27 cellular contexts compared by ENCODE assay signal in the genomic region with DNA sequence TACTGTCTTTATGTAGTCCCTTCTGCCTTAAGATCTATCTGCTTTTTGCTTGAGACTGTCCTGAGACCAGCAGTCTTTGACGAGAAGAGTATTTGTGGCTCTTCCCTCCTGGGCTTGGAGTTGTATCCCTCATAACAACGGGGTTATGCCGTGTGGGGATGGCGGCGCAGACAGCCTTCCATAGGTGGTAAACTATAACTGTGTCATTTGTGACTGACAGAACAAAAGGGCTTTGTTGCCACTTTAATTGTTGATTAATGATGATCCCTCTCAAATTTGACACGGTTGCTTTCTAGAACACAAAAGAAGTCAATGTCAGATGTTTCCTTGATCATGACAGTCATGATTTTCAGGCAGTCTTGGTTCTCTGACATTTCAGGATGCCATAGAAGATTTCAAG.
DNase-seq lines count a peak whose midpoint lies in the region; ATAC-seq and TF ChIP-seq lines count a peak whose summit lies in the region.
"Had no signal": no experiment of that assay in that cellular context is flagged by ENCODE, and none has a peak within 500 bp of the region (broad histone marks: within the 10 kb centered on the region; RNA-seq: fewer than 3 reads in every experiment).

No MANE protein-coding gene starts in this region.

- no peak overlapping the region for H2AFZ ChIP-seq in mammary epithelial cell (ENCODE audit: low read depth, low read length)
- H2AFZ ChIP-seq in mesenchymal stem cell (ENCODE audit: low read depth, low read length), result no peak overlapping the region
- H2AFZ ChIP-seq: PC-9 had no signal

- BruUV-seq in mammary epithelial cell (replicated peaks; lab: Mats Ljungman, UMichigan), result no TSS peak
- no TSS peak for BruUV-seq in MCF 10A (replicated peaks; lab: Mats Ljungman, UMichigan)

- peaks cover 5% of the 10 kb centered on the region for H3K36me3 Mint-ChIP-seq in MCF 10A (ENCODE audit: insufficient read depth, unreplicated experiment)
- H3K36me3 Mint-ChIP-seq in activated T-helper 1 cell treated with anti-CD3 and anti-CD28 coated beads, Interleukin-12 subunit alpha, Interleukin-12 subunit beta, Interleukin-2, Interleukin-4 antibody, amounts not matched to agents 30 ng/mL and 10 ng/mL and 1 ng/mL, durations not matched to agents 14 hours and 24 hours and 36 hours (ENCODE audit: low read depth), result peaks cover 13% of the 10 kb centered on the region
- H3K36me3 Mint-ChIP-seq: activated naive CD4-positive, alpha-beta T cell treated with anti-CD3 and anti-CD28 coated beads, Interleukin-2, amount 50 U/mL, for 24 hours had no signal

- H2AK5ac ChIP-seq in mesenchymal stem cell (ENCODE audit: low read length, severe bottlenecking), result peak overlapping the region; percentile 96

- no peak overlapping the region for H3K27ac Mint-ChIP-seq in MCF 10A (ENCODE audit: low read depth, unreplicated experiment)
- H3K27ac Mint-ChIP-seq in activated T-helper 1 cell treated with anti-CD3 and anti-CD28 coated beads, Interleukin-12 subunit alpha, Interleukin-12 subunit beta, Interleukin-2, Interleukin-4 antibody, amounts not matched to agents 30 ng/mL and 10 ng/mL and 1 ng/mL, durations not matched to agents 14 hours and 24 hours and 36 hours, result peak overlapping the region; percentile 10
- H3K27ac Mint-ChIP-seq: activated naive CD4-positive, alpha-beta T cell treated with anti-CD3 and anti-CD28 coated beads, Interleukin-2, amount 50 U/mL, for 24 hours; stimulated activated memory B cell treated with anti-CD40 and anti-IgM and Interleukin-4, amounts not matched to agents 10 μg/mL and 1 μg/mL and 100 μg/mL, for 72 hours had no signal

- peak overlapping the region; percentile 73 to 89 for H3K4ac ChIP-seq in mesenchymal stem cell (ENCODE audit: low read depth in 1 of 2, low read length in 2 of 2)

- H2BK5ac ChIP-seq in mesenchymal stem cell (ENCODE audit: low read depth, low read length, poor library complexity, severe bottlenecking), result no peak overlapping the region

- H3K27me3 ChIP-seq in mammary epithelial cell (ENCODE audit: insufficient read depth, low read length) (no peaks in the 10 kb centered on the region), mesenchymal stem cell (ENCODE audit: control insufficient read depth in 1 of 2, insufficient read depth in 1 of 2, low read length in 2 of 2) (no peaks in the 10 kb centered on the region), upper lobe of right lung (no peaks in the 10 kb centered on the region)
- H3K27me3 ChIP-seq: cardiac muscle cell, heart right ventricle, right atrium auricular region had no signal

- no peak overlapping the region for H2BK15ac ChIP-seq in mesenchymal stem cell (ENCODE audit: low read depth, poor library complexity, severe bottlenecking)

- no peak overlapping the region for H3K4me3 ChIP-seq in mammary epithelial cell (replicated peaks in 1 of 3; ENCODE audit: insufficient read depth in 1 of 3, low read depth in 2 of 3, low read length in 3 of 3)
- no peak overlapping the region for H3K4me3 ChIP-seq in mesenchymal stem cell (ENCODE audit: insufficient read depth in 1 of 2, low read depth in 1 of 2, low read length in 2 of 2)
- H3K4me3 ChIP-seq in upper lobe of right lung, result no peak overlapping the region
- H3K4me3 ChIP-seq: cardiac muscle cell, heart right ventricle, PC-9, right atrium auricular region had no signal

- peak overlapping the region in 1 of 2 experiments; percentile 62 for H3K14ac ChIP-seq in mesenchymal stem cell (ENCODE audit: low read length in 2 of 2)

- H3K36me3 ChIP-seq in mammary epithelial cell (ENCODE audit: insufficient read depth, low read length), result no peaks in the 10 kb centered on the region
- H3K36me3 ChIP-seq in mesenchymal stem cell (ENCODE audit: control insufficient read depth in 1 of 2, insufficient read depth in 2 of 2, low read depth in 1 of 2, low read length in 2 of 2), result no peaks in the 10 kb centered on the region
- no peaks in the 10 kb centered on the region for H3K36me3 ChIP-seq in upper lobe of right lung
- H3K36me3 ChIP-seq: cardiac muscle cell, heart right ventricle, right atrium auricular region had no signal

- no peak overlapping the region for H3K23ac ChIP-seq in mesenchymal stem cell (ENCODE audit: low read length in 2 of 2)

- H3K4me1 ChIP-seq in mammary epithelial cell (ENCODE audit: insufficient read depth, low read length), result peaks cover 33% of the 10 kb centered on the region
- no peaks in the 10 kb centered on the region for H3K4me1 ChIP-seq in mesenchymal stem cell (ENCODE audit: control insufficient read depth, insufficient read depth, low read depth, low read length)
- H3K4me1 ChIP-seq in upper lobe of right lung, result peaks cover 66% of the 10 kb centered on the region

- H3K4me3 Mint-ChIP-seq in MCF 10A (ENCODE audit: unreplicated experiment), result no peak overlapping the region
- H3K4me3 Mint-ChIP-seq in activated T-helper 1 cell treated with anti-CD3 and anti-CD28 coated beads, Interleukin-12 subunit alpha, Interleukin-12 subunit beta, Interleukin-2, Interleukin-4 antibody, amounts not matched to agents 30 ng/mL and 10 ng/mL and 1 ng/mL, durations not matched to agents 14 hours and 24 hours and 36 hours, result no peak overlapping the region
- H3K4me3 Mint-ChIP-seq: activated naive CD4-positive, alpha-beta T cell treated with anti-CD3 and anti-CD28 coated beads, Interleukin-2, amount 50 U/mL, for 24 hours; stimulated activated memory B cell treated with anti-CD40 and anti-IgM and Interleukin-4, amounts not matched to agents 10 μg/mL and 1 μg/mL and 100 μg/mL, for 72 hours had no signal

- peak overlapping the region; percentile 66 for H4K91ac ChIP-seq in mesenchymal stem cell (ENCODE audit: low read length)

- WGBS in mammary epithelial cell (ENCODE audit: low coverage, missing lambda C conversion rate), result 88% methylated on average over 6 of the region's 6 CpGs
- 94% methylated on average over 6 of the region's 6 CpGs for WGBS in mesenchymal stem cell

- in situ Hi-C loops in mammary epithelial cell (cut with MboI; ENCODE audit: low sequenced_read_pairs in 2 of 2), result loop anchor here in 1 of 2 donors (25.0 kb wide), 1 partner anchor 180 kb away; no protein-coding TSS in a partner anchor

- H3K9me3 ChIP-seq in mammary epithelial cell (replicated peaks; ENCODE audit: insufficient read depth, low read length) (no peaks in the 10 kb centered on the region), mesenchymal stem cell (ENCODE audit: control insufficient read depth, low read length) (no peaks in the 10 kb centered on the region), upper lobe of right lung (no peaks in the 10 kb centered on the region)
- H3K9me3 ChIP-seq: heart right ventricle, right atrium auricular region had no signal

- no peak overlapping the region for H4K8ac ChIP-seq in mesenchymal stem cell (ENCODE audit: low read length)

- H3K27ac ChIP-seq in mammary epithelial cell (ENCODE audit: insufficient read depth, low read depth, low read length) (peak overlapping the region; percentile 1), mesenchymal stem cell (ENCODE audit: low read length, poor library complexity, severe bottlenecking) (no peak overlapping the region), upper lobe of right lung (no peak overlapping the region)
- H3K27ac ChIP-seq: cardiac muscle cell had no signal

- no peak for ATAC-seq in upper lobe of right lung
- ATAC-seq in GM21717 (IDR thresholded peaks at IDR 0.05; ENCODE audit: unreplicated experiment), result no peak
- no peak for ATAC-seq in GM18861 (IDR thresholded peaks at IDR 0.05; ENCODE audit: unreplicated experiment)
- ATAC-seq: HCT116; HepG2; stimulated activated memory B cell treated with anti-CD40 and anti-IgM and Interleukin-4, amounts not matched to agents 10 μg/mL and 1 μg/mL and 100 μg/mL, for 72 hours had no signal

- peaks cover 94% of the 10 kb centered on the region for H3K79me2 ChIP-seq in mammary epithelial cell (ENCODE audit: insufficient read depth, low read length)

- DNase-seq in mammary epithelial cell (no peak), MCF 10A (ENCODE audit: unreplicated experiment) (no peak), mesenchymal stem cell (no peak), upper lobe of right lung (no peak), activated gamma-delta T cell (lab: John Stamatoyannopoulos, UW) (no peak)
- no peak for DNase-seq in activated T-helper 1 cell treated with anti-CD3 and anti-CD28 coated beads, Interleukin-12 subunit alpha, Interleukin-12 subunit beta, Interleukin-2, Interleukin-4 antibody, amounts not matched to agents 30 ng/mL and 10 ng/mL and 1 ng/mL, durations not matched to agents 14 hours and 24 hours and 36 hours (ENCODE audit: low spot score)
- DNase-seq: activated CD4-positive, alpha-beta T cell treated with anti-CD3 and anti-CD28 coated beads for 1 hour; anterior cingulate cortex; C1 segment of cervical spinal cord; DND-41; heart right ventricle; left cardiac atrium; NCI-H1105; NCI-H2081 treated with DMSO at 0.1 percent for 48 hours; NCI-H446; NK-92 treated with Interleukin-12 subunit alpha and Interleukin-12 subunit beta, amount 100 ng/mL, for 24 hours; stimulated activated CD4-positive, alpha-beta T cell treated with anti-CD3 and anti-CD28 coated beads, Interleukin-4, amount 100 ng/mL, for 1 hour; T-helper 1 cell had no signal

- no peak for TF ChIP-seq CTCF in mammary epithelial cell (conservative IDR thresholded peaks at IDR 0.05 in 1 of 2, IDR thresholded peaks at IDR 0.05 in 1 of 2; ENCODE audit: extremely low read depth in 1 of 2, insufficient read depth in 1 of 2, low read depth in 1 of 2, low read length in 2 of 2)
- no peak for TF ChIP-seq CTCF in MCF 10A (IDR thresholded peaks at IDR 0.05; ENCODE audit: unreplicated experiment)
- no peak for TF ChIP-seq CTCF in upper lobe of right lung (IDR thresholded peaks at IDR 0.05)

- no peak overlapping the region for H3K9ac ChIP-seq in mammary epithelial cell (ENCODE audit: insufficient read depth, low read length)
- H3K9ac ChIP-seq in mesenchymal stem cell (ENCODE audit: low read length), result peak overlapping the region; percentile 13

- H3K4me1 Mint-ChIP-seq in MCF 10A (ENCODE audit: insufficient read depth, unreplicated experiment), result peaks cover 25% of the 10 kb centered on the region
- H3K4me1 Mint-ChIP-seq in activated T-helper 1 cell treated with anti-CD3 and anti-CD28 coated beads, Interleukin-12 subunit alpha, Interleukin-12 subunit beta, Interleukin-2, Interleukin-4 antibody, amounts not matched to agents 30 ng/mL and 10 ng/mL and 1 ng/mL, durations not matched to agents 14 hours and 24 hours and 36 hours (ENCODE audit: low read depth), result peaks cover 81% of the 10 kb centered on the region

- CTCF ChIA-PET in mammary epithelial cell (lab: Charles Lee; ENCODE audit: low non-redundant PET), result no interaction called here
- CTCF ChIA-PET in MCF 10A (lab: Yijun Ruan, JAX), result interaction anchor here (0.6 to 1.4 kb wide), 9 partner anchors 12 to 1230 kb away, joined by 3 to 6 read pairs (median 3); no protein-coding TSS in a partner anchor

- H3K4me2 ChIP-seq in mammary epithelial cell (ENCODE audit: insufficient read depth, low read depth, low read length), result no peak overlapping the region
- H3K4me2 ChIP-seq in mesenchymal stem cell (ENCODE audit: low read length, poor library complexity, severe bottlenecking), result no peak overlapping the region

- dilution Hi-C loops in mammary epithelial cell (cut with HindIII; ENCODE audit: low sequenced_read_pairs), result loop anchor here (5.0 kb wide), 1 partner anchor 85 kb away; no protein-coding TSS in a partner anchor

- no peaks in the 10 kb centered on the region for H3K9me3 Mint-ChIP-seq in MCF 10A (ENCODE audit: unreplicated experiment)
- H3K9me3 Mint-ChIP-seq in activated T-helper 1 cell treated with anti-CD3 and anti-CD28 coated beads, Interleukin-12 subunit alpha, Interleukin-12 subunit beta, Interleukin-2, Interleukin-4 antibody, amounts not matched to agents 30 ng/mL and 10 ng/mL and 1 ng/mL, durations not matched to agents 14 hours and 24 hours and 36 hours, result no peaks in the 10 kb centered on the region
- H3K9me3 Mint-ChIP-seq: activated naive CD4-positive, alpha-beta T cell treated with anti-CD3 and anti-CD28 coated beads, Interleukin-2, amount 50 U/mL, for 24 hours; stimulated activated memory B cell treated with anti-CD40 and anti-IgM and Interleukin-4, amounts not matched to agents 10 μg/mL and 1 μg/mL and 100 μg/mL, for 72 hours had no signal

- POLR2A ChIA-PET in MCF 10A (lab: Yijun Ruan, JAX), result interaction anchor here (0.7 to 2.1 kb wide), 4 partner anchors 10 to 195 kb away, joined by 4 to 6 read pairs (median 5); no protein-coding TSS in a partner anchor

- intact Hi-C loops in mammary epithelial cell (cut with micrococcal nuclease) (loop anchor here (5.0 kb wide), 2 partner anchors 115 to 310 kb away; no protein-coding TSS in a partner anchor), MCF 10A (cut with micrococcal nuclease) (loop anchor here (5.0 kb wide), 2 partner anchors 700 to 1170 kb away; no protein-coding TSS in a partner anchor), upper lobe of right lung (cut with DNase I) (no loop called here)
- intact Hi-C loops in activated T-helper 1 cell treated with anti-CD3 and anti-CD28 coated beads, Interleukin-12 subunit alpha, Interleukin-12 subunit beta, Interleukin-2, Interleukin-4 antibody, amounts not matched to agents 30 ng/mL and 10 ng/mL and 1 ng/mL, durations not matched to agents 14 hours and 24 hours and 36 hours (cut with micrococcal nuclease), result loop anchor here (5.0 to 10.0 kb wide), 2 partner anchors 710 to 1228 kb away; no protein-coding TSS in a partner anchor

- H2BK12ac ChIP-seq in mesenchymal stem cell (ENCODE audit: low read length in 2 of 2), result peak overlapping the region; percentile 93 to 97

- peak overlapping the region in 1 of 2 experiments; percentile 88 for H3K18ac ChIP-seq in mesenchymal stem cell (ENCODE audit: low read depth in 1 of 2, low read length in 2 of 2)

- peaks cover 40% of the 10 kb centered on the region for H3K79me1 ChIP-seq in mesenchymal stem cell (replicated peaks; ENCODE audit: low read length, poor library complexity, severe bottlenecking)

- no peak overlapping the region for H2BK120ac ChIP-seq in mesenchymal stem cell (ENCODE audit: low read depth, low read length)

- no peaks in the 10 kb centered on the region for H3K27me3 Mint-ChIP-seq in MCF 10A (ENCODE audit: insufficient read depth, unreplicated experiment)
- H3K27me3 Mint-ChIP-seq in activated T-helper 1 cell treated with anti-CD3 and anti-CD28 coated beads, Interleukin-12 subunit alpha, Interleukin-12 subunit beta, Interleukin-2, Interleukin-4 antibody, amounts not matched to agents 30 ng/mL and 10 ng/mL and 1 ng/mL, durations not matched to agents 14 hours and 24 hours and 36 hours (ENCODE audit: insufficient read depth), result no peaks in the 10 kb centered on the region
- H3K27me3 Mint-ChIP-seq: activated naive CD4-positive, alpha-beta T cell treated with anti-CD3 and anti-CD28 coated beads, Interleukin-2, amount 50 U/mL, for 24 hours; stimulated activated memory B cell treated with anti-CD40 and anti-IgM and Interleukin-4, amounts not matched to agents 10 μg/mL and 1 μg/mL and 100 μg/mL, for 72 hours had no signal

- H4K20me1 ChIP-seq in mammary epithelial cell (ENCODE audit: insufficient read depth, low read length), result no peaks in the 10 kb centered on the region
